Comparison of ENCODE assay signal across 1 cellular context in the genomic region with DNA sequence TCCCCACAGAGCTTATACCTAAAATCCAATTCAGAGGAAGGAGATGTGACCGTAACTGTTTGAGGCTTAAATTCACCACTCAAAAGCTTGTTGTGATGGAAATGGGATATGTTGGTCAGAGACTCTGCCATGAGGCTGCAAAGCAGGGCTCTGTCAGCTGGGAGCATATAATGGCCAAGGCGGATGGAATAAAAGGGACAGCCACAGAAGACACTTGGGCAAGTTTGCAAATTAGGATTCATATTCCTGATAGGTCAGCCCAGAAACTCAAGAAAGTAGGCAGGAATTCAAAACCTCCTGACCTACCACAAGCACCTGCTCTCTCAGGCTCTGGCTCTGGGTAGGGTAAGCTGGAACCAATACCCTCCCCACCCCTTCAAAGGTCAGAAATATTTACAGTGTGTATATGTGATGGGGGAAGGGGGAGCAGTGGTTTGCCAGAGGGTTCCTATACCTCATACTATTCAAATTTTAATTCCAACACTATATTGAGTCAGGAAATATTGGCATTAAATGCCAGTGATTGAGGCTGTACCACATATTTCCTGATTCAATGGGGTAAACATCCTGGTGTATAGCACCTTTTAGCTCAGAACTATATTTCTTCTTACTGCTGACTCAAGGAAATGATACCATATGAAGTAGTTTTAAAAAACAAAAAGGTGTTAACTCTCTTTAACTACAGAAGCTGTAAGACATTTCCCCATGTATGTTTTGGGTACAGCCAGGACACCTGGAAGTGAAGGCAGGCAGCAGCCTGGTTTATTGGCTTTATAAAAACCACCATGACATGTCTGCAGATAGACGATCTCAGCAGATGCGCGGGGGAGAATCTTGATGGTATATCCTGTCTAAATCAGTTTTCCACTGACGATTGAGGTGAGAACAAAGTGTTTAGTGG.
TF ChIP-seq lines count a peak whose summit lies in the region.

No MANE protein-coding gene starts in this region.

TF ChIP-seq in GM23338, 12 proteins besides CTCF, POLR2A, EP300 and RAD21:
- TF ChIP-seq ZNF462 (CRISPR knock-in tag; IDR thresholded peaks at IDR 0.05) (no peak), CREB1 (CRISPR knock-in tag; IDR thresholded peaks at IDR 0.05; ENCODE audit: low read depth) (no peak), ZNF114 (CRISPR knock-in tag; IDR thresholded peaks at IDR 0.05) (no peak), JUNB (IDR thresholded peaks at IDR 0.05; ENCODE audit: unreplicated experiment) (no peak), NANOG (IDR thresholded peaks at IDR 0.05; ENCODE audit: borderline replicate concordance) (no peak), ZNF331 (CRISPR knock-in tag; IDR thresholded peaks at IDR 0.05; ENCODE audit: low read depth) (no peak), POLR2AphosphoS5 (IDR thresholded peaks at IDR 0.05; ENCODE audit: low read depth) (no peak), STAT1 (IDR thresholded peaks at IDR 0.05; ENCODE audit: unreplicated experiment) (no peak), ETS1 (IDR thresholded peaks at IDR 0.05) (no peak), EZH2phosphoT487 (IDR thresholded peaks at IDR 0.05; ENCODE audit: unreplicated experiment) (no peak), EZH2 (IDR thresholded peaks at IDR 0.05; ENCODE audit: low read depth, unreplicated experiment) (no peak)
- TF ChIP-seq, protein P1, sequence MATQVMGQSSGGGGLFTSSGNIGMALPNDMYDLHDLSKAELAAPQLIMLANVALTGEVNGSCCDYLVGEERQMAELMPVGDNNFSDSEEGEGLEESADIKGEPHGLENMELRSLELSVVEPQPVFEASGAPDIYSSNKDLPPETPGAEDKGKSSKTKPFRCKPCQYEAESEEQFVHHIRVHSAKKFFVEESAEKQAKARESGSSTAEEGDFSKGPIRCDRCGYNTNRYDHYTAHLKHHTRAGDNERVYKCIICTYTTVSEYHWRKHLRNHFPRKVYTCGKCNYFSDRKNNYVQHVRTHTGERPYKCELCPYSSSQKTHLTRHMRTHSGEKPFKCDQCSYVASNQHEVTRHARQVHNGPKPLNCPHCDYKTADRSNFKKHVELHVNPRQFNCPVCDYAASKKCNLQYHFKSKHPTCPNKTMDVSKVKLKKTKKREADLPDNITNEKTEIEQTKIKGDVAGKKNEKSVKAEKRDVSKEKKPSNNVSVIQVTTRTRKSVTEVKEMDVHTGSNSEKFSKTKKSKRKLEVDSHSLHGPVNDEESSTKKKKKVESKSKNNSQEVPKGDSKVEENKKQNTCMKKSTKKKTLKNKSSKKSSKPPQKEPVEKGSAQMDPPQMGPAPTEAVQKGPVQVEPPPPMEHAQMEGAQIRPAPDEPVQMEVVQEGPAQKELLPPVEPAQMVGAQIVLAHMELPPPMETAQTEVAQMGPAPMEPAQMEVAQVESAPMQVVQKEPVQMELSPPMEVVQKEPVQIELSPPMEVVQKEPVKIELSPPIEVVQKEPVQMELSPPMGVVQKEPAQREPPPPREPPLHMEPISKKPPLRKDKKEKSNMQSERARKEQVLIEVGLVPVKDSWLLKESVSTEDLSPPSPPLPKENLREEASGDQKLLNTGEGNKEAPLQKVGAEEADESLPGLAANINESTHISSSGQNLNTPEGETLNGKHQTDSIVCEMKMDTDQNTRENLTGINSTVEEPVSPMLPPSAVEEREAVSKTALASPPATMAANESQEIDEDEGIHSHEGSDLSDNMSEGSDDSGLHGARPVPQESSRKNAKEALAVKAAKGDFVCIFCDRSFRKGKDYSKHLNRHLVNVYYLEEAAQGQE (IDR thresholded peaks at IDR 0.05; ENCODE audit: unreplicated experiment), result no peak
